8 cellular contexts compared by ENCODE assay signal in genomic region chrX:1581132-1581531, GRCh38. TPM values are rescaled to one million over a fixed set of nuclear protein-coding genes. Genes with fewer than 3 reads are reported as not detected.
DNase-seq lines count a peak whose midpoint lies in the region; ATAC-seq and TF ChIP-seq lines count a peak whose summit lies in the region.

No MANE protein-coding gene starts in this region.

- DNase-seq in ELR (ENCODE audit: low read depth) (peak; percentile 59), OCI-M1 (lab: John Stamatoyannopoulos, UW) (peak; percentile 82), activated T-cell treated with anti-CD3 and anti-CD28 coated beads for 48 hours (ENCODE audit: low read depth) (peak; percentile 74), fibroblast of villous mesenchyme (ENCODE audit: low read depth) (peak; percentile 35), renal cortical epithelial cell (ENCODE audit: low read depth) (peak; percentile 7), NCI-H128 (lab: John Stamatoyannopoulos, UW; ENCODE audit: unreplicated experiment) (no peak)

- peak; percentile 85 for TF ChIP-seq CTCF in fibroblast of villous mesenchyme (IDR thresholded peaks at IDR 0.05; ENCODE audit: insufficient read depth, low read depth, low read length)

- no peak overlapping the region for H3K4me3 ChIP-seq in fibroblast of villous mesenchyme (ENCODE audit: low read depth, low read length)

- ATAC-seq in HG03354 (IDR thresholded peaks at IDR 0.05; ENCODE audit: poor library complexity, severe bottlenecking, unreplicated experiment) (peak; percentile 67), HG02678 (IDR thresholded peaks at IDR 0.05; ENCODE audit: unreplicated experiment) (no peak)

RNA-seq across cellular contexts. Expression of gene AKAP17A, which starts 10.3 kb away (rescaled TPM):
- total RNA-seq in fibroblast of villous mesenchyme (22.0 and 23.2 TPM in 2 replicates), renal cortical epithelial cell (21.0 and 35.1 TPM in 2 replicates)

RNA-seq across cellular contexts. Expression of gene ASMT, which starts 33.7 kb away (rescaled TPM):
- not detected in 2 replicates for total RNA-seq in fibroblast of villous mesenchyme
- not detected in 2 replicates for total RNA-seq in renal cortical epithelial cell

RNA-seq across cellular contexts. Expression of gene P2RY8, which starts 44.1 kb away (rescaled TPM):
- not detected in 2 replicates for total RNA-seq in fibroblast of villous mesenchyme
- under 0.01 TPM in 1 of 2 replicates, not detected in the other for total RNA-seq in renal cortical epithelial cell
